ENCODE assay signal across 9 cellular contexts in genomic region chr1:162847839-162848453, GRCh38. TPM values are rescaled to one million over a fixed set of nuclear protein-coding genes. Genes with fewer than 3 reads are reported as not detected.
DNase-seq lines count a peak whose midpoint lies in the region; ATAC-seq and TF ChIP-seq lines count a peak whose summit lies in the region.
"Had no signal": no experiment of that assay in that cellular context is flagged by ENCODE, and none has a peak within 500 bp of the region (broad histone marks: within the 10 kb centered on the region; RNA-seq: fewer than 3 reads in every experiment).

No MANE protein-coding gene starts in this region.

- no peak overlapping the region for H2BK5ac ChIP-seq in H9 (ENCODE audit: insufficient read length, low read length)

- H3T11ph ChIP-seq in H9 (ENCODE audit: low read length): no peak overlapping the region

- H3K4ac ChIP-seq in H9 (ENCODE audit: low read depth, low read length): no peak overlapping the region

- H3K9me3 Mint-ChIP-seq in Calu3 (ENCODE audit: low read depth, unreplicated experiment) (no peaks in the 10 kb centered on the region), H9 (no peaks in the 10 kb centered on the region)
- H3K9me3 Mint-ChIP-seq: activated naive CD4-positive, alpha-beta T cell treated with anti-CD3 and anti-CD28 coated beads, Interleukin-2, amount 50 U/mL, for 24 hours had no signal

- H3K27me3 Mint-ChIP-seq in Calu3 (ENCODE audit: unreplicated experiment) (peaks cover 12% of the 10 kb centered on the region), H9 (ENCODE audit: low read depth) (no peaks in the 10 kb centered on the region)

- H3K56ac ChIP-seq in H9 (ENCODE audit: insufficient read length, low read depth, low read length): no peak overlapping the region

- H3K79me2 ChIP-seq in H9 (ENCODE audit: insufficient read depth, low read length): no peaks in the 10 kb centered on the region

- intact Hi-C loops in Calu3 (cut with micrococcal nuclease; ENCODE audit: unreplicated experiment): no loop called here
- intact Hi-C loops in breast epithelium (cut with DNase I; ENCODE audit: low total_unique reads): no loop called here

- no peaks in the 10 kb centered on the region for H3K27me3 ChIP-seq in H9 (ENCODE audit: insufficient read depth, low read length)
- H3K27me3 ChIP-seq in breast epithelium: no peaks in the 10 kb centered on the region

- H2BK20ac ChIP-seq in H9 (ENCODE audit: low read depth, low read length, poor library complexity, severe bottlenecking): no peak overlapping the region

- no peaks in the 10 kb centered on the region for H4K20me1 ChIP-seq in H9 (ENCODE audit: control insufficient read depth, insufficient read depth, insufficient read length)

- H3K27ac Mint-ChIP-seq in Calu3 (ENCODE audit: unreplicated experiment) (no peak overlapping the region), H9 (no peak overlapping the region)
- H3K27ac Mint-ChIP-seq: activated naive CD4-positive, alpha-beta T cell treated with anti-CD3 and anti-CD28 coated beads, Interleukin-2, amount 50 U/mL, for 24 hours had no signal

- H3K4me3 Mint-ChIP-seq in Calu3 (ENCODE audit: low read depth, unreplicated experiment) (no peak overlapping the region), H9 (no peak overlapping the region)
- H3K4me3 Mint-ChIP-seq: activated naive CD4-positive, alpha-beta T cell treated with anti-CD3 and anti-CD28 coated beads, Interleukin-2, amount 50 U/mL, for 24 hours had no signal

- TF ChIP-seq POLR2A in breast epithelium (IDR thresholded peaks at IDR 0.05) (no peak), GM18505 (IDR thresholded peaks at IDR 0.05; ENCODE audit: borderline replicate concordance, extremely low read depth, insufficient read depth, insufficient read length) (no peak)

- no TSS peak for BruUV-seq in Calu3 (replicated peaks; lab: Mats Ljungman, UMichigan)

- H2AK5ac ChIP-seq in H9 (ENCODE audit: insufficient read length, low read length): no peak overlapping the region

- H2BK15ac ChIP-seq in H9 (ENCODE audit: low read depth, low read length): no peak overlapping the region

- no peak overlapping the region for H2BK12ac ChIP-seq in H9 (ENCODE audit: insufficient read length, low read depth, low read length)

- H3K4me1 Mint-ChIP-seq in Calu3 (ENCODE audit: low read depth, unreplicated experiment) (no peaks in the 10 kb centered on the region), H9 (peaks cover 0 to 5% of the 10 kb centered on the region in 2 experiments; a peak in 2 of 4 replicates)
- H3K4me1 Mint-ChIP-seq: activated naive CD4-positive, alpha-beta T cell treated with anti-CD3 and anti-CD28 coated beads, Interleukin-2, amount 50 U/mL, for 24 hours had no signal

- no peak overlapping the region for H2AFZ ChIP-seq in H9 (ENCODE audit: low read length)

- no peak overlapping the region for H3K14ac ChIP-seq in H9 (ENCODE audit: insufficient read depth, low read length)

- TF ChIP-seq CTCF in Calu3 (IDR thresholded peaks at IDR 0.05; ENCODE audit: unreplicated experiment) (peak; percentile 91), H9 (conservative IDR thresholded peaks at IDR 0.05) (peak; percentile 92), breast epithelium (IDR thresholded peaks at IDR 0.05) (peak; percentile 74 to 87 (median 82))

- no peaks in the 10 kb centered on the region for H3K4me1 ChIP-seq in H9 (ENCODE audit: insufficient read depth, low read length)
- no peaks in the 10 kb centered on the region for H3K4me1 ChIP-seq in breast epithelium

- no peak overlapping the region for H3K9ac ChIP-seq in H9 (ENCODE audit: extremely low read depth, insufficient read length, low read length)

- no peak overlapping the region for H4K5ac ChIP-seq in H9 (ENCODE audit: insufficient read length, low read depth, low read length)

- no peaks in the 10 kb centered on the region for H3K36me3 Mint-ChIP-seq in Calu3 (ENCODE audit: insufficient read depth, unreplicated experiment)
- no peaks in the 10 kb centered on the region for H3K36me3 Mint-ChIP-seq in H9 (ENCODE audit: insufficient read depth in 1 of 3, low read depth in 3 of 3)
- H3K36me3 Mint-ChIP-seq: activated naive CD4-positive, alpha-beta T cell treated with anti-CD3 and anti-CD28 coated beads, Interleukin-2, amount 50 U/mL, for 24 hours had no signal

- H3K4me2 ChIP-seq in H9 (ENCODE audit: insufficient read depth, insufficient read length, low read length): no peak overlapping the region

- H3K9me3 ChIP-seq in H9 (ENCODE audit: control insufficient read depth, low read depth, low read length): no peaks in the 10 kb centered on the region
- no peaks in the 10 kb centered on the region for H3K9me3 ChIP-seq in breast epithelium

- no peak overlapping the region for H4K8ac ChIP-seq in H9 (replicated peaks; ENCODE audit: insufficient read length, low read depth, low read length)

- no peaks in the 10 kb centered on the region for H3K79me1 ChIP-seq in H9 (ENCODE audit: insufficient read depth, low read depth, low read length, poor library complexity, severe bottlenecking)

- CTCF ChIA-PET in Calu3 (lab: Charles Lee): interaction anchor here (0.7 to 0.8 kb wide), 3 partner anchors 221 to 328 kb away, joined by 3 to 6 read pairs (median 3); partner anchors contain the start of gene RGS4

- no peak overlapping the region for H4K91ac ChIP-seq in H9 (ENCODE audit: insufficient read length, low read depth, low read length)

- DNase-seq in Calu3: peak; percentile 90
- DNase-seq in H9: peak; percentile 66
- DNase-seq in NCI-H2107 (lab: John Stamatoyannopoulos, UW): peak; percentile 42
- DNase-seq in UCSD-AML1 (lab: John Stamatoyannopoulos, UW; ENCODE audit: unreplicated experiment): peak; percentile 51
- peak; percentile 58 to 76 for DNase-seq in breast epithelium (ENCODE audit: low spot score in 2 of 2)
- peak; percentile 74 for DNase-seq in islet precursor cell
- peak; percentile 66 to 93 (median 74) for DNase-seq in stimulated activated CD4-positive, alpha-beta T cell treated with anti-CD3 and anti-CD28 coated beads, Interleukin-1b, Interleukin-23, amount 100 ng/mL, for 24 hours (ENCODE audit: low read depth in 4 of 4, low spot score in 1 of 4)

- H3K18ac ChIP-seq in H9 (ENCODE audit: insufficient read length, low read depth, low read length): no peak overlapping the region

- no peak for ATAC-seq in GM18505 (IDR thresholded peaks at IDR 0.05; ENCODE audit: unreplicated experiment)

- WGBS in H9 (ENCODE audit: extremely low coverage, insufficient read length, low lambda C conversion rate): no CpG with 5 or more reads among the region's 3 CpGs

- H3K23ac ChIP-seq in H9 (ENCODE audit: insufficient read length, low read depth, low read length): no peak overlapping the region

- no peak overlapping the region for H2BK120ac ChIP-seq in H9 (ENCODE audit: low read depth, low read length, poor library complexity, severe bottlenecking)

- no peaks in the 10 kb centered on the region for H3K36me3 ChIP-seq in breast epithelium

- H3K4me3 ChIP-seq in breast epithelium: no peak overlapping the region

- no peaks in the 10 kb centered on the region for H3K23me2 ChIP-seq in H9 (ENCODE audit: insufficient read length, low read depth, low read length, poor library complexity, severe bottlenecking)

- H3K27ac ChIP-seq in H9 (ENCODE audit: insufficient read length, low read depth, low read length) (no peak overlapping the region), breast epithelium (no peak overlapping the region)

RNA-seq across cellular contexts. Expression of gene CCDC190, which starts 13.0 kb away (rescaled TPM):
- total RNA-seq in Calu3 (2022): not detected in 2 replicates
- total RNA-seq in H9 (2021): not detected in 2 replicates
- not detected for total RNA-seq in breast epithelium

RNA-seq across cellular contexts. Expression of gene HSD17B7, which starts 57.4 kb away (rescaled TPM):
- total RNA-seq in Calu3 (2022) (50.6 and 59.3 TPM in 2 replicates), H9 (2021) (26.2 and 26.8 TPM in 2 replicates), breast epithelium (10 to 100 TPM; 10.2 to 35.4 (median 22.9) TPM)
